In the genomic region with DNA sequence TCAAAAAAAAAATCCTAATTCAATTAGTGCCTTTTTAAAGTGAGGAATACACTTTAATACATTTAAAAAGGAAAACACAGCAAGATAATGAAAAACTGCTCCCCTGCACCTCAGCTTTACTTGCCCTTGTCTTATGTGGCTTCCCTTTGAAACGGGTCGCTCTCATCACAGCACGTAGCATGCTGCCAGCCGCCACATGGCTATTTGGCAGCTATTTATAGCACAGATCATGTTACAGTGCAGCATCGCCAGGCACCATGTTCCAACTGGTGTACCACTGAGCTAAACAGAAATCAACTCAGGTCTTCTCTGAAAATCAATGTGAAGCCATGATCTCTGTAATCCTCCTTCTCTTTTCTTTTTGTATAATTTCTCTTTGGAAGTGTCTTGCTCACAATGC, we compare ENCODE assay signal across 8 cellular contexts.
DNase-seq lines count a peak whose midpoint lies in the region; ATAC-seq and TF ChIP-seq lines count a peak whose summit lies in the region.

No MANE protein-coding gene starts in this region.

- ATAC-seq in gastrocnemius medialis (peak; percentile 99 to 100), GM21447 (IDR thresholded peaks at IDR 0.05; ENCODE audit: unreplicated experiment) (no peak), HG02798 (IDR thresholded peaks at IDR 0.05; ENCODE audit: poor library complexity, unreplicated experiment) (no peak)
- ATAC-seq in activated CD4-positive, CD25-positive, alpha-beta regulatory T cell treated with anti-CD3 and anti-CD28 coated beads, Interleukin-2, amount 50 U/mL, for 24 hours: no peak

- no peak for TF ChIP-seq POLR2A in gastrocnemius medialis (IDR thresholded peaks at IDR 0.05)

- peaks cover 17 to 26% of the 10 kb centered on the region in 2 donors for H3K4me1 ChIP-seq in gastrocnemius medialis

- no peak overlapping the region for H3K4me3 ChIP-seq in Jurkat, Clone E6-1 (ENCODE audit: low read length)
- H3K4me3 ChIP-seq in epithelial cell of esophagus (ENCODE audit: low read length): no peak overlapping the region
- peak overlapping the region in 3 of 4 donors; percentile 23 to 27 (median 24) for H3K4me3 ChIP-seq in gastrocnemius medialis

- in situ Hi-C loops in gastrocnemius medialis (cut with MboI; ENCODE audit: low sequenced_read_pairs in 4 of 4): no loop called here

- H3K9me3 ChIP-seq in gastrocnemius medialis: no peaks in the 10 kb centered on the region

- intact Hi-C loops in gastrocnemius medialis (cut with DNase I; ENCODE audit: low total_unique reads): no loop called here

- DNase-seq in Jurkat, Clone E6-1 (ENCODE audit: low read depth, low spot score): peak; percentile 17
- DNase-seq in NCI-H524 (lab: John Stamatoyannopoulos, UW) (peak; percentile 74 to 90), epithelial cell of esophagus (ENCODE audit: low read depth) (peak; percentile 15), gastrocnemius medialis (peak; percentile 78 to 87), glomerular visceral epithelial cell (ENCODE audit: extremely low spot score) (no peak)

- H3K27me3 ChIP-seq in gastrocnemius medialis: no peaks in the 10 kb centered on the region

- no peak for TF ChIP-seq CTCF in epithelial cell of esophagus (IDR thresholded peaks at IDR 0.05; ENCODE audit: insufficient read depth, low read depth, low read length, missing control alignments)
- no peak for TF ChIP-seq CTCF in gastrocnemius medialis (IDR thresholded peaks at IDR 0.05 in 4 of 5, conservative IDR thresholded peaks at IDR 0.05 in 1 of 5)

- no peaks in the 10 kb centered on the region for H3K36me3 ChIP-seq in gastrocnemius medialis

- peak overlapping the region; percentile 81 to 93 (median 88) for H3K27ac ChIP-seq in gastrocnemius medialis

Comparison
In these comparisons a context has a peak if more than half of its experiments do, and no peak if none do; other contexts are left out.
1. H3K4me3 ChIP-seq: peak in gastrocnemius medialis (3 of 4); none in Jurkat, Clone E6-1 (single experiment) and epithelial cell of esophagus (single experiment).
2. ATAC-seq: peak in gastrocnemius medialis (2 of 2); none in GM21447 (single experiment), activated CD4-positive, CD25-positive, alpha-beta regulatory T cell treated with anti-CD3 and anti-CD28 coated beads, Interleukin-2, amount 50 U/mL, for 24 hours (0 of 2) and HG02798 (single experiment).